ENCODE assay signal across 8 cellular contexts in the genomic region with DNA sequence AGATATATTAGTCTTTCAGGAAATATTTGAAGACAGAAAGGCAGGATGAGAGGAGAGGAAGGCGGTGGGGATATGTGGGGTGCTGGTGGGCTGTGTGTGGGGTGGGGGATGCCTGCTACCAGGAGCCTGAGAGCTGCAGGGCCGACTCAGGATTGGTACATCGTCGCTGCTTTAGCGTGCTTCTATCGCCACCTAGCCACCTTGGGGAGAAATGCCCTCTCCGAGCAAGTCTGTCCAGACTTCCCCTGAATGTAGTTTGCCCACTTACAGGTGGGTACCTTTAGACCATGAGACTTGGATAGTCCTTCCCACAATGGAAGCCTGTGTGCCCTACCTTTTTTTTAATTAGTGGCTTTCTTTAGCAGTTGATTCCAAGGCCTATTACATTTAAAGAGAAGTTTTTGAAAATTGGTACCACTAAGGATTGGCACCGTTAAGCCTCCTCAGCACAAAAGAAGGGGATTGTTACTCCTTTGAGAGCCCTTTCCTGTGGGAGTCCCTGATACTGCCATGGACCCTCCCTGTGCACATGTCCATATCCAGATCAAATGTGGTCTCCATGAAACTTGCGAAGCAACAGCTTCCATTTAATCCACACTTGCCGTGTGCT.
DNase-seq lines count a peak whose midpoint lies in the region; ATAC-seq, FAIRE-seq and TF ChIP-seq lines count a peak whose summit lies in the region.

No MANE protein-coding gene starts in this region.

- H3K9me3 ChIP-seq in SU-DHL-6 (ENCODE audit: insufficient read depth, low read length) (no peaks in the 10 kb centered on the region), right cardiac atrium (ENCODE audit: control insufficient read depth, low read length) (no peaks in the 10 kb centered on the region)

- ATAC-seq in right cardiac atrium (peak; percentile 84 to 85), GM19397 (IDR thresholded peaks at IDR 0.05; ENCODE audit: unreplicated experiment) (no peak)

- no peaks in the 10 kb centered on the region for H3K36me3 ChIP-seq in SU-DHL-6 (ENCODE audit: low read length)

- no peaks in the 10 kb centered on the region for H3K27me3 ChIP-seq in SU-DHL-6 (ENCODE audit: low read length)
- H3K27me3 ChIP-seq in right cardiac atrium (ENCODE audit: control insufficient read depth, insufficient read depth), result no peaks in the 10 kb centered on the region

- no peak overlapping the region for H3K4me3 ChIP-seq in SU-DHL-6 (ENCODE audit: insufficient read depth, low read length, poor library complexity, severe bottlenecking)
- no peak overlapping the region for H3K4me3 ChIP-seq in right cardiac atrium (ENCODE audit: low read length)
- H3K4me3 ChIP-seq in skeletal muscle cell (ENCODE audit: low read depth, low read length), result no peak overlapping the region

- H3K79me2 ChIP-seq in SU-DHL-6 (ENCODE audit: insufficient read depth, low read length), result no peaks in the 10 kb centered on the region

- no peaks in the 10 kb centered on the region for H3F3A ChIP-seq in SU-DHL-6 (ENCODE audit: insufficient read depth)

- H3K9ac ChIP-seq in SU-DHL-6 (ENCODE audit: low read length), result no peak overlapping the region

- H3K4me2 ChIP-seq in SU-DHL-6 (ENCODE audit: low read depth, low read length, poor library complexity, severe bottlenecking), result no peak overlapping the region

- WGBS in right cardiac atrium, result 30% methylated on average over 10 of the region's 10 CpGs

- H2AFZ ChIP-seq in SU-DHL-6 (ENCODE audit: low read depth, low read length, severe bottlenecking), result no peak overlapping the region

- no peaks in the 10 kb centered on the region for H3K9me2 ChIP-seq in SU-DHL-6 (replicated peaks; ENCODE audit: insufficient read depth, low read length)

- intact Hi-C loops in right cardiac atrium (cut with DNase I), result loop anchor here (2.0 to 10.0 kb wide), 6 partner anchors 291 to 504 kb away; no protein-coding TSS in a partner anchor

- no peaks in the 10 kb centered on the region for H4K20me1 ChIP-seq in SU-DHL-6 (ENCODE audit: low read depth, low read length)

- TF ChIP-seq CTCF in SU-DHL-6 (IDR thresholded peaks at IDR 0.05; ENCODE audit: insufficient read depth, low read length, poor library complexity, severe bottlenecking), result peak; percentile 60

- H3K27ac ChIP-seq in SU-DHL-6 (ENCODE audit: low read depth, low read length), result no peak overlapping the region
- H3K27ac ChIP-seq in right cardiac atrium (ENCODE audit: low read length), result no peak overlapping the region

- peak; percentile 45 for DNase-seq in DMS79 treated with DMSO at 0.1 percent for 48 hours (lab: John Stamatoyannopoulos, UW)
- DNase-seq in H54 (ENCODE audit: insufficient read length, low spot score), result peak; percentile 45
- DNase-seq in NAMALWA (ENCODE audit: low spot score), result peak; percentile 76
- peak; percentile 55 for DNase-seq in amniotic epithelial cell (ENCODE audit: low read depth)
- DNase-seq in right cardiac atrium, result peak; percentile 35 to 75 (median 64)
- peak; percentile 20 for DNase-seq in skeletal muscle cell (ENCODE audit: low read depth)

- TF ChIP-seq POLR2A in H54 (IDR thresholded peaks at IDR 0.05; ENCODE audit: low read depth, low read length), result no peak

- no peaks in the 10 kb centered on the region for H3K4me1 ChIP-seq in right cardiac atrium (ENCODE audit: control insufficient read depth, insufficient read depth, low read length)

- FAIRE-seq in H54 (lab: Jason Lieb, UNC), result peak; percentile 74

Comparison
In these comparisons a context has a peak if more than half of its experiments do, and no peak if none do; other contexts are left out.
1. DNase-seq: peak in every context shown above with its lines; median percentile 76 in NAMALWA; 64 in right cardiac atrium; 55 in amniotic epithelial cell; 45 in DMS79 treated with DMSO at 0.1 percent for 48 hours; 45 in H54; 20 in skeletal muscle cell.